Comparison of ENCODE assay signal across 8 cellular contexts in genomic region chr7:25952277-25953057, GRCh38.
DNase-seq lines count a peak whose midpoint lies in the region; ATAC-seq, FAIRE-seq and TF ChIP-seq lines count a peak whose summit lies in the region.

No MANE protein-coding gene starts in this region.

- H3K27me3 ChIP-seq in NT2/D1 (ENCODE audit: insufficient read depth, insufficient read length) (no peaks in the 10 kb centered on the region), keratinocyte (ENCODE audit: control insufficient read depth, extremely low read depth, insufficient read depth, low read length) (no peaks in the 10 kb centered on the region), right cardiac atrium (ENCODE audit: control insufficient read depth, insufficient read depth) (no peaks in the 10 kb centered on the region)

- DNase-seq in Right ventricle myocardium inferior (ENCODE audit: missing footprints): peak; percentile 68
- DNase-seq in Right ventricle myocardium superior: no peak
- DNase-seq in NT2/D1 (ENCODE audit: low read depth, low spot score): no peak
- no peak for DNase-seq in keratinocyte (ENCODE audit: low read depth, low spot score)
- DNase-seq in activated CD8-positive, alpha-beta memory T cell treated with anti-CD3 and anti-CD28 coated beads, Interleukin-2, amount 50 U/mL, for 4 hours: no peak
- DNase-seq in D341Med (ENCODE audit: low spot score): no peak
- no peak for DNase-seq in NCI-H2196 (lab: John Stamatoyannopoulos, UW; ENCODE audit: unreplicated experiment)
- no peak for DNase-seq in right cardiac atrium

- H3K4me1 ChIP-seq in NT2/D1 (ENCODE audit: insufficient read depth, insufficient read length) (peaks cover 3% of the 10 kb centered on the region), keratinocyte (ENCODE audit: control insufficient read depth, extremely low read depth, insufficient read depth, low read length) (peaks cover 20% of the 10 kb centered on the region), right cardiac atrium (ENCODE audit: control insufficient read depth, insufficient read depth, low read length) (no peaks in the 10 kb centered on the region)

- dilution Hi-C loops in keratinocyte (cut with MboI; ENCODE audit: extremely low pct_ligation_motif_present, low sequenced_read_pairs): no loop called here

- peak overlapping the region; percentile 8 for H3K4me3 ChIP-seq in NT2/D1 (ENCODE audit: insufficient read length, low read depth)
- peak overlapping the region in 1 of 3 experiments; percentile 69 for H3K4me3 ChIP-seq in keratinocyte (ENCODE audit: control insufficient read depth in 2 of 3, extremely low read depth in 1 of 3, insufficient read depth in 2 of 3, low read depth in 1 of 3, low read length in 3 of 3)
- no peak overlapping the region for H3K4me3 ChIP-seq in right cardiac atrium (ENCODE audit: low read length)

- H3K27ac ChIP-seq in keratinocyte (ENCODE audit: control insufficient read depth, insufficient read depth, low read length) (no peak overlapping the region), right cardiac atrium (ENCODE audit: low read length) (no peak overlapping the region)

- peak overlapping the region; percentile 73 for H3K9ac ChIP-seq in NT2/D1 (ENCODE audit: insufficient read length, low read depth)
- H3K9ac ChIP-seq in keratinocyte (ENCODE audit: control insufficient read depth, extremely low read depth, insufficient read depth, low read length): peak overlapping the region; percentile 73

- H3K9me3 ChIP-seq in NT2/D1 (ENCODE audit: insufficient read depth, low read length) (peaks cover 15% of the 10 kb centered on the region; the same call in 1 of the 2 replicates), keratinocyte (ENCODE audit: control insufficient read depth, low read depth, low read length) (no peaks in the 10 kb centered on the region), right cardiac atrium (ENCODE audit: control insufficient read depth, low read length) (no peaks in the 10 kb centered on the region)

- no peak for TF ChIP-seq CTCF in keratinocyte (optimal IDR thresholded peaks at IDR 0.05 in 1 of 3, IDR thresholded peaks at IDR 0.05 in 1 of 3, conservative IDR thresholded peaks at IDR 0.05 in 1 of 3; ENCODE audit: extremely low read depth in 1 of 3, insufficient read depth in 2 of 3, low read length in 3 of 3)

- intact Hi-C loops in Right ventricle myocardium inferior (cut with DNase I) (no loop called here), Right ventricle myocardium superior (cut with DNase I) (no loop called here), right cardiac atrium (cut with DNase I) (no loop called here)

- no peak for ATAC-seq in Right ventricle myocardium inferior
- ATAC-seq in Right ventricle myocardium superior (ENCODE audit: poor library complexity): no peak
- no peak for ATAC-seq in right cardiac atrium

- no peak for FAIRE-seq in keratinocyte (lab: Jason Lieb, UNC)

- no peaks in the 10 kb centered on the region for H3K9me1 ChIP-seq in keratinocyte (ENCODE audit: control insufficient read depth, extremely low read depth, insufficient read depth, low read length)

- peak overlapping the region; percentile 95 for H3K4me2 ChIP-seq in keratinocyte (ENCODE audit: control insufficient read depth, extremely low read depth, insufficient read depth, low read depth, low read length)

- H3K36me3 ChIP-seq in NT2/D1 (ENCODE audit: insufficient read depth, insufficient read length, low read length) (peaks cover 6% of the 10 kb centered on the region), keratinocyte (ENCODE audit: control insufficient read depth in 2 of 2, extremely low read depth in 1 of 2, insufficient read depth in 2 of 2, low read length in 2 of 2) (no peaks in the 10 kb centered on the region)

- peak overlapping the region; percentile 79 for H2AFZ ChIP-seq in keratinocyte (ENCODE audit: control insufficient read depth, low read length)

- H3K79me2 ChIP-seq in keratinocyte (ENCODE audit: control insufficient read depth, insufficient read depth, low read length): peaks cover 9% of the 10 kb centered on the region

- WGBS in right cardiac atrium: 59% methylated on average over 18 of the region's 18 CpGs

- no peaks in the 10 kb centered on the region for H4K20me1 ChIP-seq in keratinocyte (ENCODE audit: control insufficient read depth, extremely low read depth, insufficient read depth, low read length)
